In genomic region chr2:21793461-21793860, GRCh38 we compare ENCODE assay signal across 34 cellular contexts.
"Had no signal": no experiment of that assay in that cellular context is flagged by ENCODE, and none has a peak within 500 bp of the region (broad histone marks: within the 10 kb centered on the region; RNA-seq: fewer than 3 reads in every experiment).

No MANE protein-coding gene starts in this region.

- H3K36me3 Mint-ChIP-seq: activated CD8-positive, alpha-beta memory T cell treated with anti-CD3 and anti-CD28 coated beads, Interleukin-2, amount 10 ng/mL, durations not matched to agents 7 days and 5 days; activated naive CD4-positive, alpha-beta T cell treated with anti-CD3 and anti-CD28 coated beads, Interleukin-2, amount 50 U/mL, for 24 hours; activated naive CD8-positive, alpha-beta T cell treated with anti-CD3 and anti-CD28 coated beads, Interleukin-2, amount 10 ng/mL, durations not matched to agents 7 days and 5 days; T-cell had no signal

- H3K27ac Mint-ChIP-seq: activated CD4-positive, alpha-beta memory T cell treated with anti-CD3 and anti-CD28 coated beads, Interleukin-2, amount 10 ng/mL, durations not matched to agents 7 days and 5 days; activated CD8-positive, alpha-beta memory T cell treated with anti-CD3 and anti-CD28 coated beads, Interleukin-2, amount 10 ng/mL, durations not matched to agents 7 days and 5 days; activated naive CD4-positive, alpha-beta T cell treated with anti-CD3 and anti-CD28 coated beads, Interleukin-2, amount 50 U/mL, for 24 hours; activated naive CD8-positive, alpha-beta T cell treated with anti-CD3 and anti-CD28 coated beads, Interleukin-2, amount 10 ng/mL, durations not matched to agents 7 days and 5 days; T-cell; T-helper 17 cell had no signal

- H3K27ac ChIP-seq: adrenal gland, cardiac muscle cell, Peyer's patch, SJSA1, WERI-Rb-1 had no signal

- H3K27me3 ChIP-seq: adrenal gland, cardiac muscle cell, Peyer's patch, SJSA1 had no signal

- H3K4me1 ChIP-seq: adrenal gland, Peyer's patch, SJSA1 had no signal

- DNase-seq: activated CD4-positive, alpha-beta memory T cell treated with anti-CD3 and anti-CD28 coated beads, Interleukin-2, amount 10 ng/mL, durations not matched to agents 7 days and 5 days; activated CD4-positive, alpha-beta T cell treated with anti-CD3 and anti-CD28 coated beads for 1 hour; activated CD4-positive, alpha-beta T cell treated with anti-CD3 and anti-CD28 coated beads for 48 hours; activated CD4-positive, CD25-positive, alpha-beta regulatory T cell; activated CD8-positive, alpha-beta memory T cell treated with anti-CD3 and anti-CD28 coated beads for 24 hours; activated CD8-positive, alpha-beta memory T cell treated with anti-CD3 and anti-CD28 coated beads, Interleukin-2, amount 10 ng/mL, durations not matched to agents 7 days and 5 days; activated CD8-positive, alpha-beta memory T cell treated with anti-CD3 and anti-CD28 coated beads, Interleukin-2, amount 50 U/mL, for 48 hours; activated effector memory CD4-positive, alpha-beta T cell treated with Interleukin-2 at 50 U/mL for 16 hours; activated naive CD8-positive, alpha-beta T cell treated with anti-CD3 and anti-CD28 coated beads, Interleukin-2, amount 10 ng/mL, durations not matched to agents 7 days and 5 days; activated T-cell treated with anti-CD3 and anti-CD28 coated beads, Interleukin-2, amount 50 U/mL, for 48 hours; adrenal gland; NCI-H1105; NCI-H1436; NCI-H1694; NCI-H1930; NCI-H2081 treated with DMSO at 0.1 percent for 48 hours; NCI-H345; NCI-H510A; NCI-H526; NCI-H748 treated with DMSO at 0.1 percent for 48 hours; NK-92 treated with Interleukin-12 subunit alpha and Interleukin-12 subunit beta, amount 100 ng/mL, for 24 hours; PC-3; Peyer's patch; RPMI8226; SHP77 treated with DMSO at 0.1 percent for 48 hours; SK-N-SH; T-cell; T-helper 17 cell; T-helper 9 cell; WERI-Rb-1 had no signal

- H3K9me3 ChIP-seq: adrenal gland, Peyer's patch, SJSA1, SK-N-SH had no signal

- H3K4me3 Mint-ChIP-seq: activated CD4-positive, alpha-beta memory T cell treated with anti-CD3 and anti-CD28 coated beads, Interleukin-2, amount 10 ng/mL, durations not matched to agents 7 days and 5 days; activated CD8-positive, alpha-beta memory T cell treated with anti-CD3 and anti-CD28 coated beads, Interleukin-2, amount 10 ng/mL, durations not matched to agents 7 days and 5 days; activated naive CD4-positive, alpha-beta T cell treated with anti-CD3 and anti-CD28 coated beads, Interleukin-2, amount 50 U/mL, for 24 hours; activated naive CD8-positive, alpha-beta T cell treated with anti-CD3 and anti-CD28 coated beads, Interleukin-2, amount 10 ng/mL, durations not matched to agents 7 days and 5 days; central memory CD8-positive, alpha-beta T cell; T-cell; T-helper 17 cell had no signal

- H3K4me1 Mint-ChIP-seq: activated CD4-positive, alpha-beta memory T cell treated with anti-CD3 and anti-CD28 coated beads, Interleukin-2, amount 10 ng/mL, durations not matched to agents 7 days and 5 days; activated CD8-positive, alpha-beta memory T cell treated with anti-CD3 and anti-CD28 coated beads, Interleukin-2, amount 10 ng/mL, durations not matched to agents 7 days and 5 days; activated naive CD4-positive, alpha-beta T cell treated with anti-CD3 and anti-CD28 coated beads, Interleukin-2, amount 50 U/mL, for 24 hours; activated naive CD8-positive, alpha-beta T cell treated with anti-CD3 and anti-CD28 coated beads, Interleukin-2, amount 10 ng/mL, durations not matched to agents 7 days and 5 days; central memory CD8-positive, alpha-beta T cell; T-cell; T-helper 17 cell had no signal

- H3K36me3 ChIP-seq: adrenal gland, cardiac muscle cell, Peyer's patch, SJSA1, WERI-Rb-1 had no signal

- H3K27me3 Mint-ChIP-seq: activated CD4-positive, alpha-beta memory T cell treated with anti-CD3 and anti-CD28 coated beads, Interleukin-2, amount 10 ng/mL, durations not matched to agents 7 days and 5 days; activated CD8-positive, alpha-beta memory T cell treated with anti-CD3 and anti-CD28 coated beads, Interleukin-2, amount 10 ng/mL, durations not matched to agents 7 days and 5 days; activated naive CD4-positive, alpha-beta T cell treated with anti-CD3 and anti-CD28 coated beads, Interleukin-2, amount 50 U/mL, for 24 hours; activated naive CD8-positive, alpha-beta T cell treated with anti-CD3 and anti-CD28 coated beads, Interleukin-2, amount 10 ng/mL, durations not matched to agents 7 days and 5 days; central memory CD8-positive, alpha-beta T cell; T-cell; T-helper 17 cell had no signal

- H3K4me3 ChIP-seq: adrenal gland, cardiac muscle cell, Peyer's patch, SJSA1 had no signal

- ATAC-seq: activated CD8-positive, alpha-beta memory T cell treated with anti-CD3 and anti-CD28 coated beads, Interleukin-2, amount 10 ng/mL, durations not matched to agents 7 days and 5 days; PC-3; T-cell; T-helper 17 cell had no signal

- H3K9me3 Mint-ChIP-seq: activated naive CD4-positive, alpha-beta T cell treated with anti-CD3 and anti-CD28 coated beads, Interleukin-2, amount 50 U/mL, for 24 hours had no signal
